In the genomic region with DNA sequence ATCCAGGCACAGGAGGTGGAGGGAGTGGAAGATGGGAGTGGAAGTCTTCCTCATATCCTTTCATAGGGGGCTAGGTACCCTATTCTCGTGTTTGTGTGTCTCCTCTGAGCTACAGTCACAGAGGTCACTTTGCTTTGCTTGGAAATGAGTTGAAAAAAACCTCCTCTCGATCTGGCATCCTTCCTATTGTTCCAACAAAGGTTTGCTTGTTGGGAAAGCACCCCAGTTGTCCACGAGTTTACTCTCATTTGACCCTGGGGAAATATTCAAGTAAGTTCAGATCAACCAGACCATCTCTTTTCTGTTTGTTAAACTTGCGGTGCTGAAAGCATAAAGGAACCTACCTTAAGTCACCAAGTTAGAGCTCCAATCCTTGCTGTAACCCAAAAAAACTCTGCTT, we compare ENCODE assay signal across 15 cellular contexts. TPM values are rescaled to one million over a fixed set of nuclear protein-coding genes. Genes with fewer than 3 reads are reported as not detected.
DNase-seq lines count a peak whose midpoint lies in the region; ATAC-seq, FAIRE-seq and TF ChIP-seq lines count a peak whose summit lies in the region.
"Had no signal": no experiment of that assay in that cellular context is flagged by ENCODE, and none has a peak within 500 bp of the region (broad histone marks: within the 10 kb centered on the region; RNA-seq: fewer than 3 reads in every experiment).

No MANE protein-coding gene starts in this region.

- no peaks in the 10 kb centered on the region for H3K9me3 ChIP-seq in HepG2 (ENCODE audit: low read length)
- no peaks in the 10 kb centered on the region for H3K9me3 ChIP-seq in right lobe of liver
- no peaks in the 10 kb centered on the region for H3K9me3 ChIP-seq in trophoblast cell (ENCODE audit: insufficient read depth, low read depth, low read length)

- peak overlapping the region; percentile 25 for H3K27ac ChIP-seq in HepG2 (ENCODE audit: extremely low read length, insufficient read depth, low read length)
- no peak overlapping the region for H3K27ac ChIP-seq in right lobe of liver
- no peak overlapping the region for H3K27ac ChIP-seq in trophoblast cell (ENCODE audit: low read depth, low read length)
- H3K27ac ChIP-seq: 22Rv1, HL-60 had no signal

- no peaks in the 10 kb centered on the region for H4K20me1 ChIP-seq in HepG2 (ENCODE audit: insufficient read depth, low read length)

- peak; percentile 76 for DNase-seq in HepG2 (ENCODE audit: low spot score)
- DNase-seq in right lobe of liver: no peak
- peak; percentile 40 for DNase-seq in foreskin melanocyte
- no peak for DNase-seq in trophoblast cell
- DNase-seq in stimulated activated CD4-positive, alpha-beta T cell treated with anti-CD3 and anti-CD28 coated beads, Interleukin-1b, Interleukin-23, amount 100 ng/mL, for 48 hours: no peak
- DNase-seq in kidney tubule cell (ENCODE audit: low spot score): no peak
- DNase-seq: CD8-positive, alpha-beta memory T cell; DMS53; GF-D8 had no signal

- H3K4me3 ChIP-seq in HepG2 (replicated peaks in 1 of 3; ENCODE audit: insufficient read depth in 1 of 3, low read depth in 2 of 3, low read length in 3 of 3) (peak overlapping the region in 1 of 3 experiments; percentile 13; a peak in 1 of 6 replicates), right lobe of liver (no peak overlapping the region), trophoblast cell (ENCODE audit: low read depth, low read length) (no peak overlapping the region)

- H3K4me1 ChIP-seq in HepG2 (ENCODE audit: insufficient read depth, low read length) (peaks cover 36% of the 10 kb centered on the region), right lobe of liver (no peaks in the 10 kb centered on the region), trophoblast cell (ENCODE audit: control insufficient read depth in 1 of 2, insufficient read depth in 2 of 2, low read length in 2 of 2) (peaks cover 14 to 15% of the 10 kb centered on the region in 2 experiments)

- H3K79me1 ChIP-seq in trophoblast cell (ENCODE audit: low read length): peaks cover 11% of the 10 kb centered on the region

- no peak overlapping the region for H3K4ac ChIP-seq in trophoblast cell (ENCODE audit: low read depth, low read length)

- H3K23ac ChIP-seq in trophoblast cell (ENCODE audit: low read length): no peak overlapping the region

- peak; percentile 15 for ATAC-seq in HepG2
- ATAC-seq in right lobe of liver: no peak
- ATAC-seq in HG03378 (IDR thresholded peaks at IDR 0.05; ENCODE audit: unreplicated experiment): no peak
- ATAC-seq: HCT116 had no signal

- intact Hi-C loops in HepG2 (cut with micrococcal nuclease; ENCODE audit: unreplicated experiment): loop anchor here (5.0 kb wide), 3 partner anchors 53 to 98 kb away; no protein-coding TSS in a partner anchor
- intact Hi-C loops in right lobe of liver (cut with DNase I): loop anchor here in 1 of 2 donors (10.0 kb wide), 1 partner anchor 286 kb away; no protein-coding TSS in a partner anchor

- no TSS peak for BruUV-seq in HepG2 (replicated peaks; lab: Mats Ljungman, UMichigan)

- TF ChIP-seq POLR2A in HepG2 (IDR thresholded peaks at IDR 0.05; ENCODE audit: insufficient read depth in 1 of 2, low read depth in 2 of 2, low read length in 2 of 2) (no peak), right lobe of liver (IDR thresholded peaks at IDR 0.05) (no peak)

- H3K18ac ChIP-seq in trophoblast cell (ENCODE audit: low read length): no peak overlapping the region

- in situ Hi-C loops in HepG2 (cut with HindIII; ENCODE audit: extremely low pct_ligation_motif_present, low pct_unique_long_range_greater_than_20kb): loop anchor here (5.0 to 10.0 kb wide), 3 partner anchors 33 to 278 kb away; no protein-coding TSS in a partner anchor

- H2AK5ac ChIP-seq in trophoblast cell (ENCODE audit: low read length): no peak overlapping the region

- no peak for TF ChIP-seq RAD21 in HepG2 (CRISPR knock-in tag; IDR thresholded peaks at IDR 0.05)

- H4K91ac ChIP-seq in trophoblast cell (ENCODE audit: low read depth, low read length): no peak overlapping the region

- TF ChIP-seq EP300 in HepG2 (IDR thresholded peaks at IDR 0.05; ENCODE audit: low read depth in 2 of 2, low read length in 2 of 2) (no peak; a peak in 1 of 4 replicates), HepG2 (CRISPR knock-in tag; IDR thresholded peaks at IDR 0.05; ENCODE audit: borderline replicate concordance) (no peak)

- WGBS in HepG2 (ENCODE audit: low lambda C conversion rate): under 1% methylated on average over 4 of the region's 4 CpGs
- WGBS in right lobe of liver (ENCODE audit: insufficient coverage, low coverage, low lambda C conversion rate, missing lambda C conversion rate): 57% methylated on average over 4 of the region's 4 CpGs
- WGBS in trophoblast cell (ENCODE audit: extremely low coverage, insufficient coverage, insufficient read length): no CpG with 5 or more reads among the region's 4 CpGs

- CTCF ChIA-PET in HepG2 (lab: Yijun Ruan, JAX; ENCODE audit: low intra/inter-chr PET ratio, low total read pairs): no interaction called here

- no peak overlapping the region for H2BK5ac ChIP-seq in trophoblast cell (ENCODE audit: low read depth, low read length, poor library complexity)

- no peak for FAIRE-seq in HepG2 (lab: Jason Lieb, UNC)
- FAIRE-seq: GM19239, H54 had no signal

- peak overlapping the region; percentile 19; the same call in 1 of the 2 replicates for H3K9ac ChIP-seq in HepG2 (ENCODE audit: insufficient read depth, low read depth, low read length)
- no peak overlapping the region for H3K9ac ChIP-seq in trophoblast cell (ENCODE audit: low read length)

- H3K14ac ChIP-seq in trophoblast cell (ENCODE audit: low read length): no peak overlapping the region

- H2BK12ac ChIP-seq in trophoblast cell (ENCODE audit: low read length): peak overlapping the region; percentile 34

- H4K8ac ChIP-seq in trophoblast cell (ENCODE audit: low read depth, low read length): no peak overlapping the region

- H4K12ac ChIP-seq in trophoblast cell (ENCODE audit: low read depth, low read length): no peak overlapping the region

- H3K79me2 ChIP-seq in HepG2 (ENCODE audit: insufficient read depth, low read length) (no peaks in the 10 kb centered on the region), trophoblast cell (ENCODE audit: control insufficient read depth, insufficient read depth, low read length, poor library complexity) (no peaks in the 10 kb centered on the region)

- H2BK120ac ChIP-seq in trophoblast cell (ENCODE audit: insufficient read depth, low read length, poor library complexity): no peak overlapping the region

- H3K36me3 ChIP-seq in HepG2 (replicated peaks in 1 of 2; ENCODE audit: control insufficient read depth in 1 of 2, insufficient read depth in 2 of 2, low read length in 2 of 2) (no peaks in the 10 kb centered on the region), right lobe of liver (no peaks in the 10 kb centered on the region), trophoblast cell (ENCODE audit: control insufficient read depth in 1 of 2, insufficient read depth in 2 of 2, low read length in 2 of 2) (no peaks in the 10 kb centered on the region)

- TF ChIP-seq CTCF in HepG2 (CRISPR knock-in tag; IDR thresholded peaks at IDR 0.05): no peak
- TF ChIP-seq CTCF in right lobe of liver (IDR thresholded peaks at IDR 0.05): no peak

- POLR2A ChIA-PET in HepG2 (lab: Yijun Ruan, JAX): interaction anchor here (0.9 to 1.7 kb wide), 3 partner anchors 9 to 198 kb away, joined by 3 read pairs; a partner anchor contains a TSS

- H3K4me2 ChIP-seq in HepG2 (ENCODE audit: low read depth, low read length) (peak overlapping the region; percentile 79), trophoblast cell (ENCODE audit: low read length) (no peak overlapping the region)

- peak overlapping the region; percentile 55 for H2AFZ ChIP-seq in HepG2 (ENCODE audit: low read length)
- no peak overlapping the region for H2AFZ ChIP-seq in trophoblast cell (ENCODE audit: insufficient read depth, low read length, poor library complexity)

- H3K27me3 ChIP-seq in HepG2 (ENCODE audit: control insufficient read depth in 1 of 2, insufficient read depth in 2 of 2, low read length in 2 of 2) (no peaks in the 10 kb centered on the region), right lobe of liver (no peaks in the 10 kb centered on the region), trophoblast cell (ENCODE audit: insufficient read depth, low read length) (no peaks in the 10 kb centered on the region)

TF ChIP-seq in HepG2, 621 proteins besides CTCF, POLR2A, EP300 and RAD21 (continues in another document):
- TF ChIP-seq RNF2 (conservative IDR thresholded peaks at IDR 0.05; ENCODE audit: low read depth): no peak
- TF ChIP-seq GATAD2A (CRISPR knock-in tag; IDR thresholded peaks at IDR 0.05): 0 out of 2 replicates have a peak, but pooled peaks have one; percentile 28
- TF ChIP-seq REL (CRISPR knock-in tag; conservative IDR thresholded peaks at IDR 0.05): no peak
- no peak for TF ChIP-seq FOXO1 (CRISPR knock-in tag; IDR thresholded peaks at IDR 0.05)
- TF ChIP-seq ZSCAN12 (CRISPR knock-in tag; IDR thresholded peaks at IDR 0.05): no peak
- TF ChIP-seq ZNF713 (CRISPR knock-in tag; IDR thresholded peaks at IDR 0.05): no peak

RNA-seq across cellular contexts. Expression of a gene that starts 59.3 kb away (rescaled TPM):
- not detected in 2 replicates for total RNA-seq in HepG2 (2016; rRNA removed; fragmentation: Illumina TruSeq; extraction: Trizol)
- total RNA-seq in HepG2 (2016; cell fraction: cytosol; rRNA removed; fragmentation: Illumina TruSeq; extraction: Trizol; ENCODE audit: low read depth): not detected in 2 replicates
- total RNA-seq in HepG2 (2016; cell fraction: insoluble cytoplasmic fraction; rRNA removed; fragmentation: Illumina TruSeq; extraction: Trizol): 0.04 TPM in 1 of 2 replicates, not detected in the other
- not detected in 2 replicates for total RNA-seq in HepG2 (2016; cell fraction: membrane; rRNA removed; fragmentation: Illumina TruSeq; extraction: Trizol)
- total RNA-seq in HepG2 (2016; cell fraction: nucleus; rRNA removed; fragmentation: Illumina TruSeq; extraction: Trizol): 0.37 TPM in 1 of 2 replicates, not detected in the other
- polyA plus RNA-seq in HepG2 (2011; rRNA removed): 0.03 and 0.04 TPM in 2 replicates
- polyA plus RNA-seq in HepG2 (2011; cell fraction: cytosol; rRNA removed): 0.01 and 0.03 TPM in 2 replicates
- polyA plus RNA-seq in HepG2 (2011; cell fraction: nucleus; rRNA removed): 0.10 and 0.21 TPM in 2 replicates
- 0.04 and 0.19 TPM in 2 replicates for polyA plus RNA-seq in HepG2 (2012)
- polyA plus RNA-seq in HepG2 (2016; cell fraction: cytosol; fragmentation: Illumina TruSeq; extraction: Trizol; ENCODE audit: low read depth): not detected in 2 replicates
- polyA plus RNA-seq in HepG2 (2016; cell fraction: insoluble cytoplasmic fraction; fragmentation: Illumina TruSeq; extraction: Trizol; ENCODE audit: low read depth): not detected in 2 replicates
- polyA plus RNA-seq in HepG2 (2016; cell fraction: membrane; fragmentation: Illumina TruSeq; extraction: Trizol; ENCODE audit: low read depth): not detected in 2 replicates
- polyA plus RNA-seq in HepG2 (2016; cell fraction: nucleus; fragmentation: Illumina TruSeq; extraction: Trizol; ENCODE audit: insufficient read depth, low read depth): 0.27 and 0.41 TPM in 2 replicates
- 0.04 TPM in 1 of 2 replicates, not detected in the other for polyA minus RNA-seq in HepG2 (2011; rRNA and poly(A)+ RNA removed; ENCODE audit: low replicate concordance)
- not detected in 2 replicates for polyA minus RNA-seq in HepG2 (2011; cell fraction: cytosol; rRNA and poly(A)+ RNA removed)
- polyA minus RNA-seq in HepG2 (2011; cell fraction: nucleus; rRNA and poly(A)+ RNA removed): 0.39 and 1.5 TPM in 2 replicates
- under 1 TPM in 4 of 6 experiments, not detected in 2; 0.11 to 0.56 (median 0.29) TPM for total RNA-seq in right lobe of liver
- polyA plus RNA-seq in trophoblast cell (2013): 0.10 and 0.11 TPM in 2 replicates
- polyA plus RNA-seq: CD8-positive, alpha-beta memory T cell had no signal

Comparison
In these comparisons a context has a peak if more than half of its experiments do, and no peak if none do; other contexts are left out.
1. DNase-seq: peak in HepG2 (single experiment) and foreskin melanocyte (single experiment); none in right lobe of liver (0 of 3), trophoblast cell (0 of 2), stimulated activated CD4-positive, alpha-beta T cell treated with anti-CD3 and anti-CD28 coated beads, Interleukin-1b, Interleukin-23, amount 100 ng/mL, for 48 hours (single experiment) and kidney tubule cell (single experiment).